In the genomic region with DNA sequence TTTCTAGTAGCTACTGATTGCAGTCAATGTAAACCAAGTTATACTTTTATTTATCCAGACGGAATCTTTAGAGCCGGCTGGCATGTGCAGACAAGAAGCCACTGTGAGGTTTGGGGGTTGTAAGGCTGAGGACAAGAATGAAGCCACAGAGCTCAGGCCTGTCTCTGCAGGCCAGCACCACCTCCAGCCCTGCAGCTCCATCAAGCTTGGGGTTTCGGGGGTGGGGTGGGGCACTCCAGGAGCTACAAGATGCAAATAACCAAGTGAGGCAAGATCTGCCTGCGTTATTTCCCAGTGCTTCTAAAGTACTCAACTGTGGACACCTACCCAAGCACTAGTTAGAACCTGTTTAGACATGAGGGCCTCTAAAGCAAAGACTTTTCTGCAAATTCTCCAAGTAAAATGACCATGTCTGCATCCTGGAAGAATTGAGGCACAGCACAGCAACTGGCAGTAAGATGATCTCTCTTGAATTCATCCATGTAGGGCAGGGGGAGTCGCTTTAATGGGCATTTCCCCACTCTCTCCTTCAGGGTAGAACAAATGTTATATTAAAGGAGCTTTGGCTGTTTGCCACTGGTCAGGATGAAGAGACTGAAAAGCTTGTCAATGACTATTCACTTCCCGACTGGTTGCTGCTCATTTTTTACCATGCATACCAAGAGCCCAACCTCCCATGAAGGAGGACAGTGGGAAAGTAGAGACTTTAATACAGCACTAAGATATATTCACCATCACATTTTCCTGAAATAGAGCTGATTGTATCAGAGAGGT, we compare ENCODE assay signal across 9 cellular contexts.
A peak's percentile ranks its signal among the peaks of the same experiment; 100 is the strongest.
DNase-seq lines count a peak whose midpoint lies in the region; ATAC-seq, FAIRE-seq and TF ChIP-seq lines count a peak whose summit lies in the region.
"Had no signal": no experiment of that assay in that cellular context is flagged by ENCODE, and none has a peak within 500 bp of the region (broad histone marks: within the 10 kb centered on the region; RNA-seq: fewer than 3 reads in every experiment).

No MANE protein-coding gene starts in this region.

- H3K4me1 Mint-ChIP-seq in astrocyte (ENCODE audit: low read depth, unreplicated experiment) (peaks cover 31% of the 10 kb centered on the region), mesothelial cell of epicardium (peaks cover 27% of the 10 kb centered on the region), Caco-2 (ENCODE audit: low read depth, unreplicated experiment) (no peaks in the 10 kb centered on the region)
- H3K4me1 Mint-ChIP-seq in activated CD4-positive, alpha-beta memory T cell treated with anti-CD3 and anti-CD28 coated beads, Interleukin-2, amount 10 ng/mL, durations not matched to agents 7 days and 5 days: peaks cover 3% of the 10 kb centered on the region

- no peak overlapping the region for H3K9ac ChIP-seq in astrocyte (ENCODE audit: low read length)

- H2AFZ ChIP-seq in astrocyte (ENCODE audit: low read depth, low read length): no peak overlapping the region

- H3K79me2 ChIP-seq in astrocyte (ENCODE audit: insufficient read depth, low read length): no peaks in the 10 kb centered on the region

- TF ChIP-seq POLR2A in GM12892 (IDR thresholded peaks at IDR 0.05; ENCODE audit: low read depth, low read length): no peak

- DNase-seq in GM12892 (ENCODE audit: insufficient read length) (peak; percentile 17), astrocyte (ENCODE audit: low read depth) (no peak), mesothelial cell of epicardium (ENCODE audit: low spot score in 2 of 2, unreplicated experiment in 2 of 2) (no peak), MG63 (no peak), Caco-2 (no peak), amygdala (lab: John Stamatoyannopoulos, UW) (no peak)
- DNase-seq in activated CD4-positive, alpha-beta memory T cell treated with anti-CD3 and anti-CD28 coated beads, Interleukin-2, amount 10 ng/mL, durations not matched to agents 7 days and 5 days: no peak

- intact Hi-C loops in Caco-2 (cut with micrococcal nuclease; ENCODE audit: unreplicated experiment): no loop called here

- POLR2A ChIA-PET in activated CD4-positive, alpha-beta memory T cell treated with anti-CD3 and anti-CD28 coated beads, Interleukin-2, amount 10 ng/mL, durations not matched to agents 7 days and 5 days (lab: Charles Lee): interaction anchor here (1.2 kb wide), 1 partner anchor 10 kb away, joined by 3 read pairs; no protein-coding TSS in a partner anchor
- POLR2A ChIA-PET in Caco-2 (lab: Charles Lee): no interaction called here

- H3K4me3 Mint-ChIP-seq in astrocyte (ENCODE audit: unreplicated experiment) (peak overlapping the region; percentile 48), mesothelial cell of epicardium (no peak overlapping the region), Caco-2 (ENCODE audit: unreplicated experiment) (no peak overlapping the region)
- H3K4me3 Mint-ChIP-seq in activated CD4-positive, alpha-beta memory T cell treated with anti-CD3 and anti-CD28 coated beads, Interleukin-2, amount 10 ng/mL, durations not matched to agents 7 days and 5 days: no peak overlapping the region

- FAIRE-seq in GM12892 (lab: Jason Lieb, UNC) (peak; percentile 33), astrocyte (lab: Jason Lieb, UNC) (no peak)
- FAIRE-seq: K562 had no signal

- H3K9me3 Mint-ChIP-seq in astrocyte (ENCODE audit: unreplicated experiment) (peaks cover 3% of the 10 kb centered on the region), mesothelial cell of epicardium (peaks cover 4% of the 10 kb centered on the region), Caco-2 (ENCODE audit: unreplicated experiment) (peaks cover 6% of the 10 kb centered on the region)
- H3K9me3 Mint-ChIP-seq in activated CD4-positive, alpha-beta memory T cell treated with anti-CD3 and anti-CD28 coated beads, Interleukin-2, amount 10 ng/mL, durations not matched to agents 7 days and 5 days: no peaks in the 10 kb centered on the region

- H3K9me3 ChIP-seq in astrocyte (ENCODE audit: insufficient read depth, low read depth, low read length) (no peaks in the 10 kb centered on the region), MG63 (no peaks in the 10 kb centered on the region), Caco-2 (no peaks in the 10 kb centered on the region)

- ATAC-seq in HG03066 (IDR thresholded peaks at IDR 0.05; ENCODE audit: low read depth, unreplicated experiment): peak; percentile 54
- ATAC-seq: K562 had no signal

- H3K4me1 ChIP-seq in astrocyte (ENCODE audit: insufficient read depth, low read length): peaks cover 4% of the 10 kb centered on the region
- H3K4me1 ChIP-seq in Caco-2: no peaks in the 10 kb centered on the region

- no peak overlapping the region for H3K4me2 ChIP-seq in astrocyte (ENCODE audit: low read length)

- no peak overlapping the region for H3K27ac ChIP-seq in astrocyte (ENCODE audit: low read depth, low read length)

- no peaks in the 10 kb centered on the region for H3K27me3 Mint-ChIP-seq in astrocyte (ENCODE audit: low read depth, unreplicated experiment)
- H3K27me3 Mint-ChIP-seq in mesothelial cell of epicardium (ENCODE audit: low read depth): no peaks in the 10 kb centered on the region
- peaks cover 6% of the 10 kb centered on the region for H3K27me3 Mint-ChIP-seq in activated CD4-positive, alpha-beta memory T cell treated with anti-CD3 and anti-CD28 coated beads, Interleukin-2, amount 10 ng/mL, durations not matched to agents 7 days and 5 days
- no peaks in the 10 kb centered on the region for H3K27me3 Mint-ChIP-seq in Caco-2 (ENCODE audit: insufficient read depth, unreplicated experiment)

- no TSS peak for BruUV-seq in Caco-2 (replicated peaks; lab: Mats Ljungman, UMichigan)

- H3K36me3 Mint-ChIP-seq in astrocyte (ENCODE audit: low read depth, unreplicated experiment) (peaks cover 7% of the 10 kb centered on the region), mesothelial cell of epicardium (peaks cover 12% of the 10 kb centered on the region), Caco-2 (ENCODE audit: insufficient read depth, unreplicated experiment) (peaks cover 5% of the 10 kb centered on the region)
- no peaks in the 10 kb centered on the region for H3K36me3 Mint-ChIP-seq in activated CD4-positive, alpha-beta memory T cell treated with anti-CD3 and anti-CD28 coated beads, Interleukin-2, amount 10 ng/mL, durations not matched to agents 7 days and 5 days (ENCODE audit: low read depth)

- no peak overlapping the region for H3K27ac Mint-ChIP-seq in astrocyte (ENCODE audit: unreplicated experiment)
- peak overlapping the region; percentile 2 for H3K27ac Mint-ChIP-seq in mesothelial cell of epicardium
- no peak overlapping the region for H3K27ac Mint-ChIP-seq in activated CD4-positive, alpha-beta memory T cell treated with anti-CD3 and anti-CD28 coated beads, Interleukin-2, amount 10 ng/mL, durations not matched to agents 7 days and 5 days
- H3K27ac Mint-ChIP-seq in Caco-2 (ENCODE audit: unreplicated experiment): no peak overlapping the region

- H3K27me3 ChIP-seq in astrocyte (ENCODE audit: insufficient read depth, low read length) (no peaks in the 10 kb centered on the region), MG63 (no peaks in the 10 kb centered on the region), Caco-2 (replicated peaks; ENCODE audit: control insufficient read depth, insufficient read depth, low read length) (no peaks in the 10 kb centered on the region)

- CTCF ChIA-PET in activated CD4-positive, alpha-beta memory T cell treated with anti-CD3 and anti-CD28 coated beads, Interleukin-2, amount 10 ng/mL, durations not matched to agents 7 days and 5 days (lab: Charles Lee): no interaction called here
- CTCF ChIA-PET in Caco-2 (lab: Charles Lee): interaction anchor here (0.7 kb wide), 1 partner anchor 162 kb away, joined by 5 read pairs; no protein-coding TSS in a partner anchor

- H3K4me3 ChIP-seq in astrocyte (ENCODE audit: insufficient read depth, low read depth, low read length) (no peak overlapping the region), MG63 (no peak overlapping the region), Caco-2 (ENCODE audit: low read depth, low read length) (no peak overlapping the region)
- H3K4me3 ChIP-seq: K562 had no signal

- H3K36me3 ChIP-seq in astrocyte (ENCODE audit: insufficient read depth, low read length) (no peaks in the 10 kb centered on the region), MG63 (no peaks in the 10 kb centered on the region), Caco-2 (ENCODE audit: control insufficient read depth, insufficient read depth, low read length) (no peaks in the 10 kb centered on the region)

- TF ChIP-seq CTCF in astrocyte (IDR thresholded peaks at IDR 0.05; ENCODE audit: insufficient read depth, low read depth, low read length) (no peak), mesothelial cell of epicardium (IDR thresholded peaks at IDR 0.05; ENCODE audit: unreplicated experiment) (no peak), Caco-2 (IDR thresholded peaks at IDR 0.05; ENCODE audit: insufficient read depth in 1 of 2, low read depth in 1 of 2, low read length in 1 of 2, severe bottlenecking in 1 of 2, unreplicated experiment in 1 of 2) (no peak)

- no peaks in the 10 kb centered on the region for H4K20me1 ChIP-seq in astrocyte (ENCODE audit: insufficient read depth, low read length)
